Comparison of ENCODE assay signal across 1 cellular context in the genomic region with DNA sequence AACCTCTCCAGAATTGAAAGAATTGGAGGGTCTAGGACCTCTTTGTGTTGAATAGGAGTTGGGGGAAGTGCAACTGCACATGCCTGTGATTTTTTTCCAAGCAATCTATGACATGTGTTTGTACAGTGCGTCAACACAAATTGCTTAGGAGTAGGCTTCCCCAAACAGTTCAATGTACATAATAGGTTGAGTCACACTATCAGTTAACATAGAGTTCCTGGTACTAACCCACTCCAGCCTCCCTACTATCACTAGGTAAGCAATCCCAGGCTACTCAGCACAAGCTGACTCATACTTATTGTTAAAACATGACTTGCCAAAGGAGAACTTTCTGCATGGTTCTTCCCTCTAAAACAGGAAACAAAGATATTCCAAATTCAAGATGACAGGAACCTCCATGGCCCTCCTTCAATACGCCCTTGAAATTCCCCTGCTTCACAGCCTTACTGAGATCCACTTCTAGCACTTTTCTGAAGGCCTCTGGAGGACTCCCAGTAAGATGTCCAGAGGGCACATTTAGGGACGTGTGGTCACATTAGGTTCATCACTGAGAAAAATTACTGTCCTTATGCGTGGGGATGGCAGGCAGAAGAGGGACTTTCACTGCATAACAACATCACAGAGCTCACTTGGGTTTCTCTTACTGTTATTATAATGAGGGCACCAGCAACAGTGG.
A peak's percentile ranks its signal among the peaks of the same experiment; 100 is the strongest.
TF ChIP-seq lines count a peak whose summit lies in the region.

No MANE protein-coding gene starts in this region.

TF ChIP-seq in HepG2, 621 proteins besides CTCF, POLR2A, EP300 and RAD21 (continued from another document):
- peak; percentile 36; the same call in 1 of the 3 replicates for TF ChIP-seq MXI1 (IDR thresholded peaks at IDR 0.05; ENCODE audit: borderline replicate concordance, low read depth, low read length)
- TF ChIP-seq NR3C1 (CRISPR knock-in tag; IDR thresholded peaks at IDR 0.05) = no peak
- TF ChIP-seq JUNB (CRISPR knock-in tag; IDR thresholded peaks at IDR 0.05; ENCODE audit: borderline replicate concordance) = peak; percentile 63; the same call in 1 of the 2 replicates
- TF ChIP-seq FOSL2 (CRISPR knock-in tag; IDR thresholded peaks at IDR 0.05) = peak; percentile 93
- TF ChIP-seq, protein P1, sequence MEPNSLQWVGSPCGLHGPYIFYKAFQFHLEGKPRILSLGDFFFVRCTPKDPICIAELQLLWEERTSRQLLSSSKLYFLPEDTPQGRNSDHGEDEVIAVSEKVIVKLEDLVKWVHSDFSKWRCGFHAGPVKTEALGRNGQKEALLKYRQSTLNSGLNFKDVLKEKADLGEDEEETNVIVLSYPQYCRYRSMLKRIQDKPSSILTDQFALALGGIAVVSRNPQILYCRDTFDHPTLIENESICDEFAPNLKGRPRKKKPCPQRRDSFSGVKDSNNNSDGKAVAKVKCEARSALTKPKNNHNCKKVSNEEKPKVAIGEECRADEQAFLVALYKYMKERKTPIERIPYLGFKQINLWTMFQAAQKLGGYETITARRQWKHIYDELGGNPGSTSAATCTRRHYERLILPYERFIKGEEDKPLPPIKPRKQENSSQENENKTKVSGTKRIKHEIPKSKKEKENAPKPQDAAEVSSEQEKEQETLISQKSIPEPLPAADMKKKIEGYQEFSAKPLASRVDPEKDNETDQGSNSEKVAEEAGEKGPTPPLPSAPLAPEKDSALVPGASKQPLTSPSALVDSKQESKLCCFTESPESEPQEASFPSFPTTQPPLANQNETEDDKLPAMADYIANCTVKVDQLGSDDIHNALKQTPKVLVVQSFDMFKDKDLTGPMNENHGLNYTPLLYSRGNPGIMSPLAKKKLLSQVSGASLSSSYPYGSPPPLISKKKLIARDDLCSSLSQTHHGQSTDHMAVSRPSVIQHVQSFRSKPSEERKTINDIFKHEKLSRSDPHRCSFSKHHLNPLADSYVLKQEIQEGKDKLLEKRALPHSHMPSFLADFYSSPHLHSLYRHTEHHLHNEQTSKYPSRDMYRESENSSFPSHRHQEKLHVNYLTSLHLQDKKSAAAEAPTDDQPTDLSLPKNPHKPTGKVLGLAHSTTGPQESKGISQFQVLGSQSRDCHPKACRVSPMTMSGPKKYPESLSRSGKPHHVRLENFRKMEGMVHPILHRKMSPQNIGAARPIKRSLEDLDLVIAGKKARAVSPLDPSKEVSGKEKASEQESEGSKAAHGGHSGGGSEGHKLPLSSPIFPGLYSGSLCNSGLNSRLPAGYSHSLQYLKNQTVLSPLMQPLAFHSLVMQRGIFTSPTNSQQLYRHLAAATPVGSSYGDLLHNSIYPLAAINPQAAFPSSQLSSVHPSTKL (CRISPR knock-in tag; IDR thresholded peaks at IDR 0.05) = peak; percentile 78; the same call in 1 of the 2 replicates
- 0 out of 2 replicates have a peak, but pooled peaks have one; percentile 32 for TF ChIP-seq MAFG (CRISPR knock-in tag; IDR thresholded peaks at IDR 0.05)
- TF ChIP-seq MAFK (conservative IDR thresholded peaks at IDR 0.05 in 1 of 2, IDR thresholded peaks at IDR 0.05 in 1 of 2; ENCODE audit: low read length in 2 of 2) = peak; percentile 59 to 74
- TF ChIP-seq HNRNPL (IDR thresholded peaks at IDR 0.05; ENCODE audit: low read depth, low read length) = no peak
- TF ChIP-seq KAT8 (CRISPR knock-in tag; IDR thresholded peaks at IDR 0.05) = 0 out of 2 replicates have a peak, but pooled peaks have one; percentile 21
- 0 out of 2 replicates have a peak, but pooled peaks have one; percentile 26 for TF ChIP-seq ZNF362 (CRISPR knock-in tag; IDR thresholded peaks at IDR 0.05; ENCODE audit: borderline replicate concordance)
- no peak for TF ChIP-seq ARHGAP35 (CRISPR knock-in tag; IDR thresholded peaks at IDR 0.05; ENCODE audit: borderline replicate concordance)
- no peak for TF ChIP-seq CEBPB (IDR thresholded peaks at IDR 0.05; ENCODE audit: borderline replicate concordance, low read depth, low read length)
- TF ChIP-seq ATF3 (CRISPR knock-in tag; IDR thresholded peaks at IDR 0.05) = peak; percentile 32; the same call in 1 of the 2 replicates
- TF ChIP-seq HHEX (CRISPR knock-in tag; IDR thresholded peaks at IDR 0.05) = 0 out of 2 replicates have a peak, but pooled peaks have one; percentile 32
- TF ChIP-seq FOXA1 (IDR thresholded peaks at IDR 0.05) = no peak
- peak; percentile 47; the same call in 1 of the 2 replicates for TF ChIP-seq FOXA1 (CRISPR knock-in tag; IDR thresholded peaks at IDR 0.05)
- peak; percentile 60; the same call in 1 of the 2 replicates for TF ChIP-seq FOSL1 (CRISPR knock-in tag; IDR thresholded peaks at IDR 0.05; ENCODE audit: borderline replicate concordance)
- peak; percentile 27; the same call in 1 of the 2 replicates for TF ChIP-seq ZNF644 (CRISPR knock-in tag; IDR thresholded peaks at IDR 0.05; ENCODE audit: low read depth)
- TF ChIP-seq ZNF12 (CRISPR knock-in tag; IDR thresholded peaks at IDR 0.05) = peak; percentile 55; the same call in 1 of the 2 replicates
- 0 out of 2 replicates have a peak, but pooled peaks have one; percentile 33 for TF ChIP-seq BHLHE40 (IDR thresholded peaks at IDR 0.05; ENCODE audit: low read length)
- no peak for TF ChIP-seq RFX3 (CRISPR knock-in tag; IDR thresholded peaks at IDR 0.05)
- no peak for TF ChIP-seq SOX6 (IDR thresholded peaks at IDR 0.05)
- TF ChIP-seq SOX6 (CRISPR knock-in tag; IDR thresholded peaks at IDR 0.05) = peak; percentile 62
- peak; percentile 56; the same call in 1 of the 2 replicates for TF ChIP-seq JUN (CRISPR knock-in tag; IDR thresholded peaks at IDR 0.05)
- no peak for TF ChIP-seq ZNF678 (CRISPR knock-in tag; IDR thresholded peaks at IDR 0.05)
- TF ChIP-seq MED1 (CRISPR knock-in tag; IDR thresholded peaks at IDR 0.05) = 0 out of 2 replicates have a peak, but pooled peaks have one; percentile 27
- peak; percentile 65 for TF ChIP-seq ELF3 (CRISPR knock-in tag; IDR thresholded peaks at IDR 0.05)
- TF ChIP-seq FOXP4 (CRISPR knock-in tag; IDR thresholded peaks at IDR 0.05) = peak; percentile 60
- peak; percentile 37; the same call in 1 of the 2 replicates for TF ChIP-seq NFE2L2 (IDR thresholded peaks at IDR 0.05; ENCODE audit: low read length)
- TF ChIP-seq POGZ (CRISPR knock-in tag; IDR thresholded peaks at IDR 0.05) = 0 out of 2 replicates have a peak, but pooled peaks have one; percentile 16
- peak; percentile 34; the same call in 1 of the 2 replicates for TF ChIP-seq GATAD2A (CRISPR knock-in tag; IDR thresholded peaks at IDR 0.05)
- 0 out of 2 replicates have a peak, but pooled peaks have one; percentile 15 for TF ChIP-seq SAP130 (CRISPR knock-in tag; IDR thresholded peaks at IDR 0.05; ENCODE audit: low read depth)
- TF ChIP-seq RXRB (CRISPR knock-in tag; IDR thresholded peaks at IDR 0.05; ENCODE audit: borderline replicate concordance) = 0 out of 2 replicates have a peak, but pooled peaks have one; percentile 14
- no peak for TF ChIP-seq KDM6A (CRISPR knock-in tag; IDR thresholded peaks at IDR 0.05; ENCODE audit: low read depth)
